Comparison of ENCODE assay signal across 8 cellular contexts in the genomic region with DNA sequence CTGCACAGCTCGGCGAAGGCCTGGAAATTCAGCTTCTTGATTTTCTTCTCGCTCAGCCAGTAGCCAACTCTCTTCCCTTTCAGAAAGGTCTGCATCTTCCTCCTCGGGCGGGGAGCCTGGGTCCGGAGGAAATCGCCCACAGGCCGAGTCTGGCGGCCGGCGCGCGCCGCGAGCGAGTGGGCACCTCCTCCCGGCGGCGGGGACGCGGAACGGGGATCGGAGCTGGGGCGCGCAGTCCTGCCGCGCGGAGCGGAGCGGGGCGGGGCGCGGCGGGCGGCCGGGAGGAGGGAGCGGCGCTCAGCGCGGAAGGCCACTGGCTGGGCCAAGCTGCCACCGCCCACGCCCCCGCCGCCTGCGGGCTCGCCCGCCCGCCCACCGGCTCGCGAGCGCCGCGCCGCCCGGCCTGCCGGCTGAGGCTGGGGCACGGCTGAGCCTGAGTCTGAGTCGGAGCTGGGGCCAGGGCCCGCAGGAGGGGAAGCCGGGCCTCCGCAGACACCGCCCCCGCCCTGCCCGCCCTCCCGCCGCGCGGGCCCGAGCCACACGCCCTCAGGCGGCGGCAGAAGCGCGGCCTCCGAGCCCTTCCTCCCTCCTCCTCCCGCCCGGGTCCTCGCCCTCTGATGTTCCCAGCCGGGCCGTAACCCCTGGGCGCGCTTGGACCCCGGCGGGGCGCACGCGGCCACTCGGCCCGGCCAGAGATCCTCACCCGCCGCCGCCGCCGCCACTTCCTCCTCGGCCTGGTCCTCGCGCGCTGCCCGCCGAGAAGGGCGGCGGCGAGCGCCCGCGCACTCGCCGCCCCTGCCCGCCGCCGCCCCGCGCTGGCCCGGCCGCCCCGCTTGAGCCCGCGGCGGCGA. TPM values are rescaled to one million over a fixed set of nuclear protein-coding genes. Genes with fewer than 3 reads are reported as not detected.
DNase-seq lines count a peak whose midpoint lies in the region; ATAC-seq and TF ChIP-seq lines count a peak whose summit lies in the region.

No MANE protein-coding gene starts in this region.

- peak overlapping the region; percentile 85 for H3K4me3 Mint-ChIP-seq in neural progenitor cell

- H3K4me3 ChIP-seq in DND-41 (ENCODE audit: low read depth in 1 of 2, low read length in 2 of 2) (peak overlapping the region; percentile 94 to 95; a peak in 3 of 4 replicates), RWPE2 (ENCODE audit: severe bottlenecking) (peak overlapping the region; percentile 90), fibroblast of villous mesenchyme (ENCODE audit: low read depth, low read length) (peak overlapping the region; percentile 76), neural progenitor cell (peak overlapping the region; percentile 100), stomach smooth muscle (ENCODE audit: low read length in 2 of 2) (peak overlapping the region; percentile 82 to 97)

- no peaks in the 10 kb centered on the region for H3K36me3 Mint-ChIP-seq in neural progenitor cell

- H3K9me3 ChIP-seq in DND-41 (ENCODE audit: insufficient read depth, low read length, severe bottlenecking): no peaks in the 10 kb centered on the region
- no peaks in the 10 kb centered on the region for H3K9me3 ChIP-seq in KOPT-K1 (ENCODE audit: insufficient read depth, low read length, poor library complexity, severe bottlenecking)
- no peaks in the 10 kb centered on the region for H3K9me3 ChIP-seq in RWPE2 (ENCODE audit: severe bottlenecking)
- H3K9me3 ChIP-seq in neural progenitor cell (ENCODE audit: low read depth): no peaks in the 10 kb centered on the region
- no peaks in the 10 kb centered on the region for H3K9me3 ChIP-seq in stomach smooth muscle (ENCODE audit: control insufficient read depth in 2 of 2, low read length in 2 of 2)

- H2AFZ ChIP-seq in DND-41 (ENCODE audit: low read depth, low read length) (peak overlapping the region; percentile 80), neural progenitor cell (replicated peaks) (peak overlapping the region; percentile 99)

- DNase-seq in DND-41 (peak; percentile 89), RWPE2 (ENCODE audit: low spot score) (peak; percentile 90), fibroblast of villous mesenchyme (ENCODE audit: low read depth) (peak; percentile 80), neural progenitor cell (ENCODE audit: low spot score) (peak; percentile 93)
- peak; percentile 81 for DNase-seq in activated effector memory CD4-positive, alpha-beta T cell treated with Interleukin-2 at 50 U/mL for 16 hours

- H4K20me1 ChIP-seq in DND-41 (ENCODE audit: insufficient read depth, low read length) (peaks cover 35% of the 10 kb centered on the region; the same call in 1 of the 2 replicates), neural progenitor cell (ENCODE audit: low read depth) (peaks cover 28% of the 10 kb centered on the region)

- H3K4me1 ChIP-seq in DND-41 (ENCODE audit: insufficient read depth, low read length): peaks cover 40% of the 10 kb centered on the region
- peaks cover 8% of the 10 kb centered on the region for H3K4me1 ChIP-seq in RWPE2 (ENCODE audit: insufficient read depth, poor library complexity, severe bottlenecking)
- H3K4me1 ChIP-seq in neural progenitor cell: peaks cover 22% of the 10 kb centered on the region
- H3K4me1 ChIP-seq in stomach smooth muscle (ENCODE audit: control insufficient read depth, insufficient read depth, low read length): peaks cover 29% of the 10 kb centered on the region

- no peaks in the 10 kb centered on the region for H3K9me3 Mint-ChIP-seq in neural progenitor cell

- no peaks in the 10 kb centered on the region for H3K27me3 ChIP-seq in DND-41 (ENCODE audit: insufficient read depth, low read length, poor library complexity)
- no peaks in the 10 kb centered on the region for H3K27me3 ChIP-seq in RWPE2 (ENCODE audit: insufficient read depth, poor library complexity, severe bottlenecking)
- H3K27me3 ChIP-seq in neural progenitor cell: peaks cover 17% of the 10 kb centered on the region
- no peaks in the 10 kb centered on the region for H3K27me3 ChIP-seq in stomach smooth muscle (ENCODE audit: control insufficient read depth in 1 of 2, insufficient read depth in 2 of 2, low read length in 2 of 2)

- H3K36me3 ChIP-seq in DND-41 (ENCODE audit: insufficient read depth, low read length): peaks cover 3% of the 10 kb centered on the region; the same call in 1 of the 2 replicates
- no peaks in the 10 kb centered on the region for H3K36me3 ChIP-seq in KOPT-K1 (ENCODE audit: insufficient read depth, low read length)
- H3K36me3 ChIP-seq in RWPE2 (ENCODE audit: low read depth): peaks cover 5% of the 10 kb centered on the region; the same call in 1 of the 2 replicates
- no peaks in the 10 kb centered on the region for H3K36me3 ChIP-seq in neural progenitor cell
- H3K36me3 ChIP-seq in stomach smooth muscle (ENCODE audit: control insufficient read depth in 2 of 2, insufficient read depth in 2 of 2, low read length in 2 of 2): no peaks in the 10 kb centered on the region

- peaks cover 6% of the 10 kb centered on the region for H3K27me3 Mint-ChIP-seq in neural progenitor cell (ENCODE audit: insufficient read depth, low read depth)

- H3K4me2 ChIP-seq in DND-41 (ENCODE audit: insufficient read depth, low read length) (peak overlapping the region; percentile 89), neural progenitor cell (peak overlapping the region; percentile 99)

- H3K27ac ChIP-seq in DND-41 (ENCODE audit: low read length) (peak overlapping the region; percentile 75), KOPT-K1 (ENCODE audit: low read depth, low read length, poor library complexity, severe bottlenecking) (peak overlapping the region; percentile 84), RWPE2 (ENCODE audit: poor library complexity, severe bottlenecking) (peak overlapping the region; percentile 86), neural progenitor cell (peak overlapping the region; percentile 76), stomach smooth muscle (ENCODE audit: low read length) (peak overlapping the region; percentile 41)

- H3K79me2 ChIP-seq in DND-41 (ENCODE audit: insufficient read depth, low read length): peaks cover 46% of the 10 kb centered on the region
- H3K79me2 ChIP-seq in neural progenitor cell (ENCODE audit: low read depth): peaks cover 38% of the 10 kb centered on the region

- TF ChIP-seq CTCF in DND-41 (IDR thresholded peaks at IDR 0.05; ENCODE audit: borderline replicate concordance, extremely low read depth, low read length, poor library complexity, severe bottlenecking) (peak; percentile 4), RWPE2 (IDR thresholded peaks at IDR 0.05; ENCODE audit: poor library complexity, severe bottlenecking) (no peak), fibroblast of villous mesenchyme (IDR thresholded peaks at IDR 0.05; ENCODE audit: insufficient read depth, low read depth, low read length) (no peak), neural progenitor cell (IDR thresholded peaks at IDR 0.05) (no peak)

- peaks cover 27% of the 10 kb centered on the region for H3K4me1 Mint-ChIP-seq in neural progenitor cell

- ATAC-seq in DND-41 (ENCODE audit: insufficient read depth, low read depth) (peak; percentile 82), GM21786 (IDR thresholded peaks at IDR 0.05; ENCODE audit: unreplicated experiment) (peak; percentile 72), RWPE2 (ENCODE audit: low read depth) (peak; percentile 80)

- H3F3A ChIP-seq in neural progenitor cell (ENCODE audit: low read depth): peaks cover 28% of the 10 kb centered on the region

- H3K27ac Mint-ChIP-seq in neural progenitor cell: no peak overlapping the region

- H3K9ac ChIP-seq in DND-41 (ENCODE audit: low read depth, low read length): peak overlapping the region; percentile 75
- H3K9ac ChIP-seq in neural progenitor cell: peak overlapping the region; percentile 61
- H3K9ac ChIP-seq in stomach smooth muscle (ENCODE audit: low read length in 2 of 2): peak overlapping the region; percentile 71 to 72

RNA-seq across cellular contexts. Expression of a gene that starts 0.4 kb away (rescaled TPM):
- total RNA-seq in fibroblast of villous mesenchyme (11.6 and 15.5 TPM in 2 replicates), neural progenitor cell (ENCODE audit: low replicate concordance) (25.8 and 34.6 TPM in 2 replicates)

Comparison
In these comparisons a context has a peak if more than half of its experiments do, and no peak if none do; other contexts are left out.
1. Peak in every context shown above with its lines: DNase-seq, ATAC-seq, H3K4me3 ChIP-seq and H3K27ac ChIP-seq.